In genomic region chr19:18282021-18282787, GRCh38 we compare ENCODE assay signal across 8 cellular contexts. TPM values are rescaled to one million over a fixed set of nuclear protein-coding genes. Genes with fewer than 3 reads are reported as not detected.
DNase-seq lines count a peak whose midpoint lies in the region; ATAC-seq, FAIRE-seq and TF ChIP-seq lines count a peak whose summit lies in the region.

No MANE protein-coding gene starts in this region.

- H3K9me3 ChIP-seq in pancreas = no peaks in the 10 kb centered on the region

- DNase-seq in NCI-H2107 treated with DMSO at 0.1 percent for 48 hours (lab: John Stamatoyannopoulos, UW; ENCODE audit: unreplicated experiment) (peak; percentile 94), NCI-H2107 (lab: John Stamatoyannopoulos, UW) (no peak), fibroblast of villous mesenchyme (ENCODE audit: low read depth) (no peak), pancreas (peak in 3 of 6 donors; percentile 53 to 78 (median 67))
- no peak for DNase-seq in activated CD8-positive, alpha-beta T cell treated with anti-CD3 and anti-CD28 coated beads, Interleukin-2, amount 10 ng/mL, durations not matched to agents 7 days and 5 days

- H3K36me3 ChIP-seq in pancreas = peaks cover 2 to 18% (median 2%) of the 10 kb centered on the region in 3 donors

- peaks cover 7% of the 10 kb centered on the region for H3K36me3 Mint-ChIP-seq in IgD-negative memory B cell
- peaks cover 42% of the 10 kb centered on the region for H3K36me3 Mint-ChIP-seq in activated CD8-positive, alpha-beta T cell treated with anti-CD3 and anti-CD28 coated beads, Interleukin-2, amount 10 ng/mL, durations not matched to agents 7 days and 5 days (ENCODE audit: low read depth)

- WGBS in pancreas, 2 donors = 3 to 4% methylated on average over 24 to 25 of the region's 27 CpGs

- POLR2A ChIA-PET in activated CD8-positive, alpha-beta T cell treated with anti-CD3 and anti-CD28 coated beads, Interleukin-2, amount 10 ng/mL, durations not matched to agents 7 days and 5 days (lab: Charles Lee) = interaction anchor here (0.5 to 8.6 kb wide), 28 partner anchors 9 to 1736 kb away, joined by 3 to 647 read pairs (median 7); partner anchors contain the start of genes COPE, DDX49, IFI30 and IL12RB1

- ATAC-seq in activated CD8-positive, alpha-beta T cell treated with anti-CD3 and anti-CD28 coated beads, Interleukin-2, amount 10 ng/mL, durations not matched to agents 7 days and 5 days = peak; percentile 51
- ATAC-seq in pancreas (peak in 3 of 4 donors; percentile 1 to 6 (median 4)), GM21526 (IDR thresholded peaks at IDR 0.05; ENCODE audit: low FRiP score, unreplicated experiment) (no peak), GM19328 (IDR thresholded peaks at IDR 0.05; ENCODE audit: unreplicated experiment) (no peak)

- peak overlapping the region; percentile 85 to 99 (median 95) for H3K4me3 Mint-ChIP-seq in IgD-negative memory B cell
- H3K4me3 Mint-ChIP-seq in activated CD8-positive, alpha-beta T cell treated with anti-CD3 and anti-CD28 coated beads, Interleukin-2, amount 10 ng/mL, durations not matched to agents 7 days and 5 days = peak overlapping the region; percentile 83

- H3K27ac Mint-ChIP-seq in IgD-negative memory B cell = peak overlapping the region; percentile 97 to 100 (median 100)
- H3K27ac Mint-ChIP-seq in activated CD8-positive, alpha-beta T cell treated with anti-CD3 and anti-CD28 coated beads, Interleukin-2, amount 10 ng/mL, durations not matched to agents 7 days and 5 days = peak overlapping the region; percentile 94

- H3K9me3 Mint-ChIP-seq in IgD-negative memory B cell = peaks cover 0 to 2% (median 0%) of the 10 kb centered on the region in 3 donors
- H3K9me3 Mint-ChIP-seq in activated CD8-positive, alpha-beta T cell treated with anti-CD3 and anti-CD28 coated beads, Interleukin-2, amount 10 ng/mL, durations not matched to agents 7 days and 5 days (ENCODE audit: insufficient read depth) = no peaks in the 10 kb centered on the region

- CTCF ChIA-PET in activated CD8-positive, alpha-beta T cell treated with anti-CD3 and anti-CD28 coated beads, Interleukin-2, amount 10 ng/mL, durations not matched to agents 7 days and 5 days (lab: Charles Lee) = interaction anchor here (1.5 to 8.9 kb wide), 10 partner anchors 9 to 131 kb away, joined by 4 to 464 read pairs (median 86); partner anchors contain the start of genes LSM4 and RAB3A

- H3K27me3 Mint-ChIP-seq in IgD-negative memory B cell = no peaks in the 10 kb centered on the region
- H3K27me3 Mint-ChIP-seq in activated CD8-positive, alpha-beta T cell treated with anti-CD3 and anti-CD28 coated beads, Interleukin-2, amount 10 ng/mL, durations not matched to agents 7 days and 5 days (ENCODE audit: low read depth) = no peaks in the 10 kb centered on the region

- intact Hi-C loops in pancreas (cut with DNase I) = no loop called here

- peak overlapping the region; percentile 97 to 100 (median 100) for H3K27ac ChIP-seq in pancreas

- peaks cover 23 to 32% (median 24%) of the 10 kb centered on the region in 3 donors for H3K4me1 Mint-ChIP-seq in IgD-negative memory B cell
- H3K4me1 Mint-ChIP-seq in activated CD8-positive, alpha-beta T cell treated with anti-CD3 and anti-CD28 coated beads, Interleukin-2, amount 10 ng/mL, durations not matched to agents 7 days and 5 days (ENCODE audit: low read depth) = peaks cover 62% of the 10 kb centered on the region

- peaks cover 0 to 30% (median 17%) of the 10 kb centered on the region in 3 donors for H3K4me1 ChIP-seq in pancreas

- no peak for FAIRE-seq in pancreas (lab: Jason Lieb, UNC)

- no peaks in the 10 kb centered on the region for H3K27me3 ChIP-seq in pancreas

- H3K4me3 ChIP-seq in fibroblast of villous mesenchyme (ENCODE audit: low read depth, low read length) (peak overlapping the region; percentile 56), pancreas (peak overlapping the region; percentile 15 to 50 (median 44))

- TF ChIP-seq CTCF in fibroblast of villous mesenchyme (IDR thresholded peaks at IDR 0.05; ENCODE audit: insufficient read depth, low read depth, low read length) (no peak), pancreas (IDR thresholded peaks at IDR 0.05) (no peak)

RNA-seq across cellular contexts. Expression of gene JUND, which starts 0.8 kb away (rescaled TPM):
- polyA plus RNA-seq in IgD-negative memory B cell (164 TPM), pancreas (100 to 1,000 TPM; 111 to 128 TPM)
- total RNA-seq in activated CD8-positive, alpha-beta T cell treated with anti-CD3 and anti-CD28 coated beads, Interleukin-2, amount 10 ng/mL, durations not matched to agents 7 days and 5 days = 100 to 1,000 TPM; 462 to 469 TPM
- total RNA-seq in fibroblast of villous mesenchyme (111 and 150 TPM in 2 replicates), pancreas (100 to 1,000 TPM in 5 of 6 donors, 10 to 100 TPM in 1; 86.8 to 181 (median 137) TPM)

RNA-seq across cellular contexts. Expression of gene IQCN, which starts 8.0 kb away (rescaled TPM):
- 1.4 TPM for polyA plus RNA-seq in IgD-negative memory B cell
- total RNA-seq in activated CD8-positive, alpha-beta T cell treated with anti-CD3 and anti-CD28 coated beads, Interleukin-2, amount 10 ng/mL, durations not matched to agents 7 days and 5 days = 1 to 10 TPM; 3.7 to 4.2 TPM
- total RNA-seq in fibroblast of villous mesenchyme = 0.86 and 0.97 TPM in 2 replicates
- total RNA-seq in pancreas = 1 to 10 TPM; 1.0 to 5.6 (median 1.6) TPM
- polyA plus RNA-seq in pancreas = 10 to 100 TPM; 14.7 to 25.3 TPM

RNA-seq across cellular contexts. Expression of gene LSM4, which starts 40.7 kb away (rescaled TPM):
- polyA plus RNA-seq in IgD-negative memory B cell = 137 TPM
- total RNA-seq in activated CD8-positive, alpha-beta T cell treated with anti-CD3 and anti-CD28 coated beads, Interleukin-2, amount 10 ng/mL, durations not matched to agents 7 days and 5 days = 100 to 1,000 TPM; 199 to 215 TPM
- total RNA-seq in fibroblast of villous mesenchyme = 131 and 143 TPM in 2 replicates
- 10 to 100 TPM; 16.5 to 39.0 (median 33.4) TPM for total RNA-seq in pancreas
- 10 to 100 TPM; 65.9 to 67.9 TPM for polyA plus RNA-seq in pancreas

RNA-seq across cellular contexts. Expression of gene PDE4C, which starts 56.0 kb away (rescaled TPM):
- polyA plus RNA-seq in IgD-negative memory B cell = not detected
- under 1 TPM in 1 of 2 experiments, not detected in 1; 0.08 TPM for total RNA-seq in activated CD8-positive, alpha-beta T cell treated with anti-CD3 and anti-CD28 coated beads, Interleukin-2, amount 10 ng/mL, durations not matched to agents 7 days and 5 days
- under 0.01 and 0.32 TPM in 2 replicates for total RNA-seq in fibroblast of villous mesenchyme
- under 1 TPM in 5 of 6 donors, not detected in 1; 0.12 to 0.59 (median 0.37) TPM for total RNA-seq in pancreas
- polyA plus RNA-seq in pancreas = 1 to 10 TPM in 1 of 2 donors, under 1 TPM in 1; 0.16 to 1.3 TPM

RNA-seq across cellular contexts. Expression of gene PGPEP1, which starts 58.2 kb away (rescaled TPM):
- polyA plus RNA-seq in IgD-negative memory B cell (8.4 TPM), pancreas (10 to 100 TPM; 10.4 to 20.7 TPM)
- 10 to 100 TPM; 30.1 to 34.5 TPM for total RNA-seq in activated CD8-positive, alpha-beta T cell treated with anti-CD3 and anti-CD28 coated beads, Interleukin-2, amount 10 ng/mL, durations not matched to agents 7 days and 5 days
- total RNA-seq in fibroblast of villous mesenchyme (24.8 and 29.8 TPM in 2 replicates), pancreas (10 to 100 TPM; 32.9 to 44.4 (median 37.1) TPM)

Comparison
In these comparisons a context has a peak if more than half of its experiments do, and no peak if none do; other contexts are left out.
1. ATAC-seq: peak in activated CD8-positive, alpha-beta T cell treated with anti-CD3 and anti-CD28 coated beads, Interleukin-2, amount 10 ng/mL, durations not matched to agents 7 days and 5 days (single experiment) and pancreas (3 of 4); none in GM21526 (single experiment) and GM19328 (single experiment).